ENCODE assay signal across 8 cellular contexts in genomic region chr1:43073490-43074230, GRCh38.
DNase-seq lines count a peak whose midpoint lies in the region; ATAC-seq and TF ChIP-seq lines count a peak whose summit lies in the region.

No MANE protein-coding gene starts in this region.

- peak; percentile 83 for DNase-seq in CD1c-positive myeloid dendritic cell (ENCODE audit: extremely low spot score)
- DNase-seq in NCI-H82 (lab: John Stamatoyannopoulos, UW) = peak; percentile 90
- peak; percentile 70 to 76 for DNase-seq in activated CD4-positive, alpha-beta T cell treated with anti-CD3 and anti-CD28 coated beads, Interleukin-2, amount 50 U/mL, for 48 hours
- DNase-seq in effector CD4-positive, alpha-beta T cell = peak; percentile 71
- peak; percentile 75 for DNase-seq in lung (ENCODE audit: low spot score)
- peak; percentile 45 for DNase-seq in stimulated activated CD8-positive, alpha-beta memory T cell treated with anti-CD3 and anti-CD28 coated beads, Interleukin-12 subunit alpha, Interleukin-12 subunit beta, amount 100 ng/mL, for 4 hours (ENCODE audit: low read depth)

- TF ChIP-seq CTCF in lung (IDR thresholded peaks at IDR 0.05; ENCODE audit: control extremely low read depth, extremely low read depth) = peak; percentile 92

- no peaks in the 10 kb centered on the region for H3K27me3 ChIP-seq in lung (ENCODE audit: control insufficient read depth, insufficient read depth)

- no peaks in the 10 kb centered on the region for H3K4me1 ChIP-seq in lung (ENCODE audit: control insufficient read depth in 2 of 2, insufficient read depth in 2 of 2, low read length in 2 of 2)

- H3K27ac ChIP-seq in lung (ENCODE audit: low read depth in 1 of 2, low read length in 1 of 2) = no peak overlapping the region

- 25 to 37% methylated on average over 8 of the region's 8 CpGs for WGBS in lung, 2 donors

- ATAC-seq in HG03196 (IDR thresholded peaks at IDR 0.05; ENCODE audit: unreplicated experiment) = peak; percentile 69
- ATAC-seq in lung (ENCODE audit: insufficient read depth, low FRiP score) = peak; percentile 89
- ATAC-seq in HG03025 (IDR thresholded peaks at IDR 0.05; ENCODE audit: low FRiP score, unreplicated experiment) = no peak

- H3K4me3 ChIP-seq in lung = no peak overlapping the region

- H3K36me3 ChIP-seq in lung (ENCODE audit: control insufficient read depth in 2 of 2, insufficient read depth in 2 of 2, low read length in 2 of 2) = no peaks in the 10 kb centered on the region

- no peaks in the 10 kb centered on the region for H3K9me3 ChIP-seq in lung (ENCODE audit: control insufficient read depth in 2 of 2, insufficient read depth in 1 of 2, low read length in 1 of 2)
